In the genomic region with DNA sequence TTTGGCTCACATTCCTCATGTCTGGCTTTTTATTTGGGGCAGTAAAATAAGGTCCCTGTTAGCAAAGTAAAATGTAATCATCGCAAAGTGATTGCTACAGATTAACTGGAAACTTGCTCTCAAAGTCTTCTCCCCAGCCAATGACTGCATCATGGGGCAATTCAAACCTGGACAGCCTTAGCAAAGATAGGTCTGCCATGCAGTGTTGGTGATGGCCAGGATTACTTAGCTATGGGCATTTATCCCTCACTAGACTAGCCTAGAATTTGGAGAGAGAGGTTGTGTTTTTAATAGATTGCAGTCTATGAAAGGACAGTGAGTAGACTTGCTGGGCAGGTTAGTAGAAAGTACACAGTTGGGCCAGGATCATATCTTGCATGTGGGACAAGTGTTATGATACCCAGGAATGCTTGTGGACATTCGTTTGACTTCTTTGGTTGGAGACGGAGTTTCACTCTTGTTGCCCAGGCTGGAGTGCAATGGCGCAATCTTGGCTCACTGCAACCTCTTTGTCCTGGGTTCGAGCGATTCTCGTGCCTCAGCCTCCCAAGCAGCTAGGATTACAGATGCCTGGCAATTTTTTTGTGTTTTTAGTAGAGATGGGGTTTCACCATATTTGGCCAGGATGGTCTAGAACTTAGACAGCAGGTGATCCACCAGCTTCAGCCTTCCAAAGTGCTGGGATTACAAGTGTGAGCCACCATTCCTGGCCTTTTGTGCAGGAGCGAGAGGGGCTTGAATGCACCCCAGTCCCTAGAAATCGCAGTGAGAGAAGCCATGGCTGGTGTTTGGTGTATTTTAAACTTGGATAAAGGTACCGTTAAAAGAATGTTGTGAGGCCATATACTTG, we compare ENCODE assay signal across 2 cellular contexts.
A peak's percentile ranks its signal among the peaks of the same experiment; 100 is the strongest.
TF ChIP-seq lines count a peak whose summit lies in the region.

No MANE protein-coding gene starts in this region.

TF ChIP-seq in HepG2, 621 proteins besides CTCF, POLR2A, EP300 and RAD21 (continues in another document):
- TF ChIP-seq ZNF841 (CRISPR knock-in tag; IDR thresholded peaks at IDR 0.05; ENCODE audit: borderline replicate concordance) = no peak
- TF ChIP-seq, protein P1, sequence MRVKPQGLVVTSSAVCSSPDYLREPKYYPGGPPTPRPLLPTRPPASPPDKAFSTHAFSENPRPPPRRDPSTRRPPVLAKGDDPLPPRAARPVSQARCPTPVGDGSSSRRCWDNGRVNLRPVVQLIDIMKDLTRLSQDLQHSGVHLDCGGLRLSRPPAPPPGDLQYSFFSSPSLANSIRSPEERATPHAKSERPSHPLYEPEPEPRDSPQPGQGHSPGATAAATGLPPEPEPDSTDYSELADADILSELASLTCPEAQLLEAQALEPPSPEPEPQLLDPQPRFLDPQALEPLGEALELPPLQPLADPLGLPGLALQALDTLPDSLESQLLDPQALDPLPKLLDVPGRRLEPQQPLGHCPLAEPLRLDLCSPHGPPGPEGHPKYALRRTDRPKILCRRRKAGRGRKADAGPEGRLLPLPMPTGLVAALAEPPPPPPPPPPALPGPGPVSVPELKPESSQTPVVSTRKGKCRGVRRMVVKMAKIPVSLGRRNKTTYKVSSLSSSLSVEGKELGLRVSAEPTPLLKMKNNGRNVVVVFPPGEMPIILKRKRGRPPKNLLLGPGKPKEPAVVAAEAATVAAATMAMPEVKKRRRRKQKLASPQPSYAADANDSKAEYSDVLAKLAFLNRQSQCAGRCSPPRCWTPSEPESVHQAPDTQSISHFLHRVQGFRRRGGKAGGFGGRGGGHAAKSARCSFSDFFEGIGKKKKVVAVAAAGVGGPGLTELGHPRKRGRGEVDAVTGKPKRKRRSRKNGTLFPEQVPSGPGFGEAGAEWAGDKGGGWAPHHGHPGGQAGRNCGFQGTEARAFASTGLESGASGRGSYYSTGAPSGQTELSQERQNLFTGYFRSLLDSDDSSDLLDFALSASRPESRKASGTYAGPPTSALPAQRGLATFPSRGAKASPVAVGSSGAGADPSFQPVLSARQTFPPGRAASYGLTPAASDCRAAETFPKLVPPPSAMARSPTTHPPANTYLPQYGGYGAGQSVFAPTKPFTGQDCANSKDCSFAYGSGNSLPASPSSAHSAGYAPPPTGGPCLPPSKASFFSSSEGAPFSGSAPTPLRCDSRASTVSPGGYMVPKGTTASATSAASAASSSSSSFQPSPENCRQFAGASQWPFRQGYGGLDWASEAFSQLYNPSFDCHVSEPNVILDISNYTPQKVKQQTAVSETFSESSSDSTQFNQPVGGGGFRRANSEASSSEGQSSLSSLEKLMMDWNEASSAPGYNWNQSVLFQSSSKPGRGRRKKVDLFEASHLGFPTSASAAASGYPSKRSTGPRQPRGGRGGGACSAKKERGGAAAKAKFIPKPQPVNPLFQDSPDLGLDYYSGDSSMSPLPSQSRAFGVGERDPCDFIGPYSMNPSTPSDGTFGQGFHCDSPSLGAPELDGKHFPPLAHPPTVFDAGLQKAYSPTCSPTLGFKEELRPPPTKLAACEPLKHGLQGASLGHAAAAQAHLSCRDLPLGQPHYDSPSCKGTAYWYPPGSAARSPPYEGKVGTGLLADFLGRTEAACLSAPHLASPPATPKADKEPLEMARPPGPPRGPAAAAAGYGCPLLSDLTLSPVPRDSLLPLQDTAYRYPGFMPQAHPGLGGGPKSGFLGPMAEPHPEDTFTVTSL (CRISPR knock-in tag; IDR thresholded peaks at IDR 0.05; ENCODE audit: borderline replicate concordance) = 0 out of 2 replicates have a peak, but pooled peaks have one; percentile 38
- TF ChIP-seq, protein P2, sequence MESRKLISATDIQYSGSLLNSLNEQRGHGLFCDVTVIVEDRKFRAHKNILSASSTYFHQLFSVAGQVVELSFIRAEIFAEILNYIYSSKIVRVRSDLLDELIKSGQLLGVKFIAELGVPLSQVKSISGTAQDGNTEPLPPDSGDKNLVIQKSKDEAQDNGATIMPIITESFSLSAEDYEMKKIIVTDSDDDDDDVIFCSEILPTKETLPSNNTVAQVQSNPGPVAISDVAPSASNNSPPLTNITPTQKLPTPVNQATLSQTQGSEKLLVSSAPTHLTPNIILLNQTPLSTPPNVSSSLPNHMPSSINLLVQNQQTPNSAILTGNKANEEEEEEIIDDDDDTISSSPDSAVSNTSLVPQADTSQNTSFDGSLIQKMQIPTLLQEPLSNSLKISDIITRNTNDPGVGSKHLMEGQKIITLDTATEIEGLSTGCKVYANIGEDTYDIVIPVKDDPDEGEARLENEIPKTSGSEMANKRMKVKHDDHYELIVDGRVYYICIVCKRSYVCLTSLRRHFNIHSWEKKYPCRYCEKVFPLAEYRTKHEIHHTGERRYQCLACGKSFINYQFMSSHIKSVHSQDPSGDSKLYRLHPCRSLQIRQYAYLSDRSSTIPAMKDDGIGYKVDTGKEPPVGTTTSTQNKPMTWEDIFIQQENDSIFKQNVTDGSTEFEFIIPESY (CRISPR knock-in tag; IDR thresholded peaks at IDR 0.05) = 0 out of 2 replicates have a peak, but pooled peaks have one; percentile 8
- no peak for TF ChIP-seq ZNF615 (CRISPR knock-in tag; IDR thresholded peaks at IDR 0.05; ENCODE audit: borderline replicate concordance)
- no peak for TF ChIP-seq SOX13 (IDR thresholded peaks at IDR 0.05)
- peak in 1 of 2 experiments; percentile 96; a peak in 1 of 4 replicates for TF ChIP-seq SOX13 (CRISPR knock-in tag; conservative IDR thresholded peaks at IDR 0.05 in 1 of 2, IDR thresholded peaks at IDR 0.05 in 1 of 2)
- TF ChIP-seq, protein P3, sequence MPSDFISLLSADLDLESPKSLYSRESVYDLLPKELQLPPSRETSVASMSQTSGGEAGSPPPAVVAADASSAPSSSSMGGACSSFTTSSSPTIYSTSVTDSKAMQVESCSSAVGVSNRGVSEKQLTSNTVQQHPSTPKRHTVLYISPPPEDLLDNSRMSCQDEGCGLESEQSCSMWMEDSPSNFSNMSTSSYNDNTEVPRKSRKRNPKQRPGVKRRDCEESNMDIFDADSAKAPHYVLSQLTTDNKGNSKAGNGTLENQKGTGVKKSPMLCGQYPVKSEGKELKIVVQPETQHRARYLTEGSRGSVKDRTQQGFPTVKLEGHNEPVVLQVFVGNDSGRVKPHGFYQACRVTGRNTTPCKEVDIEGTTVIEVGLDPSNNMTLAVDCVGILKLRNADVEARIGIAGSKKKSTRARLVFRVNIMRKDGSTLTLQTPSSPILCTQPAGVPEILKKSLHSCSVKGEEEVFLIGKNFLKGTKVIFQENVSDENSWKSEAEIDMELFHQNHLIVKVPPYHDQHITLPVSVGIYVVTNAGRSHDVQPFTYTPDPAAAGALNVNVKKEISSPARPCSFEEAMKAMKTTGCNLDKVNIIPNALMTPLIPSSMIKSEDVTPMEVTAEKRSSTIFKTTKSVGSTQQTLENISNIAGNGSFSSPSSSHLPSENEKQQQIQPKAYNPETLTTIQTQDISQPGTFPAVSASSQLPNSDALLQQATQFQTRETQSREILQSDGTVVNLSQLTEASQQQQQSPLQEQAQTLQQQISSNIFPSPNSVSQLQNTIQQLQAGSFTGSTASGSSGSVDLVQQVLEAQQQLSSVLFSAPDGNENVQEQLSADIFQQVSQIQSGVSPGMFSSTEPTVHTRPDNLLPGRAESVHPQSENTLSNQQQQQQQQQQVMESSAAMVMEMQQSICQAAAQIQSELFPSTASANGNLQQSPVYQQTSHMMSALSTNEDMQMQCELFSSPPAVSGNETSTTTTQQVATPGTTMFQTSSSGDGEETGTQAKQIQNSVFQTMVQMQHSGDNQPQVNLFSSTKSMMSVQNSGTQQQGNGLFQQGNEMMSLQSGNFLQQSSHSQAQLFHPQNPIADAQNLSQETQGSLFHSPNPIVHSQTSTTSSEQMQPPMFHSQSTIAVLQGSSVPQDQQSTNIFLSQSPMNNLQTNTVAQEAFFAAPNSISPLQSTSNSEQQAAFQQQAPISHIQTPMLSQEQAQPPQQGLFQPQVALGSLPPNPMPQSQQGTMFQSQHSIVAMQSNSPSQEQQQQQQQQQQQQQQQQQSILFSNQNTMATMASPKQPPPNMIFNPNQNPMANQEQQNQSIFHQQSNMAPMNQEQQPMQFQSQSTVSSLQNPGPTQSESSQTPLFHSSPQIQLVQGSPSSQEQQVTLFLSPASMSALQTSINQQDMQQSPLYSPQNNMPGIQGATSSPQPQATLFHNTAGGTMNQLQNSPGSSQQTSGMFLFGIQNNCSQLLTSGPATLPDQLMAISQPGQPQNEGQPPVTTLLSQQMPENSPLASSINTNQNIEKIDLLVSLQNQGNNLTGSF (CRISPR knock-in tag; IDR thresholded peaks at IDR 0.05) = no peak

TF ChIP-seq in K562, 482 proteins besides CTCF, POLR2A, EP300 and RAD21 (continues in another document):
- TF ChIP-seq KAT7 (CRISPR knock-in tag; IDR thresholded peaks at IDR 0.05; ENCODE audit: borderline replicate concordance) (0 out of 2 replicates have a peak, but pooled peaks have one; percentile 28), SUPT5H (IDR thresholded peaks at IDR 0.05) (peak; percentile 58), SRSF3 (IDR thresholded peaks at IDR 0.05; ENCODE audit: insufficient read depth, low read length) (no peak), STAT5A (IDR thresholded peaks at IDR 0.05; ENCODE audit: borderline replicate concordance, low read length) (peak; percentile 5; the same call in 1 of the 2 replicates), GABPB1 (CRISPR knock-in tag; IDR thresholded peaks at IDR 0.05) (0 out of 2 replicates have a peak, but pooled peaks have one; percentile 32), POLR2AphosphoS5 (IDR thresholded peaks at IDR 0.05; ENCODE audit: control insufficient read depth, insufficient read depth, low read depth, low read length) (0 out of 2 replicates have a peak, but pooled peaks have one; percentile 33), GABPB2 (CRISPR knock-in tag; conservative IDR thresholded peaks at IDR 0.05) (no peak), MEIS2 (IDR thresholded peaks at IDR 0.05; ENCODE audit: partially characterized antibody) (no peak), ZNF134 (CRISPR knock-in tag; conservative IDR thresholded peaks at IDR 0.05) (no peak), POLR2B (IDR thresholded peaks at IDR 0.05; ENCODE audit: low read depth, partially characterized antibody) (peak; percentile 61), NEUROD1 (IDR thresholded peaks at IDR 0.05; ENCODE audit: borderline replicate concordance, low read depth, low read length, partially characterized antibody) (no peak), MYNN (IDR thresholded peaks at IDR 0.05) (0 out of 2 replicates have a peak, but pooled peaks have one; percentile 74), MYNN (CRISPR knock-in tag; IDR thresholded peaks at IDR 0.05) (no peak), RFX7 (CRISPR knock-in tag; IDR thresholded peaks at IDR 0.05) (0 out of 2 replicates have a peak, but pooled peaks have one; percentile 8), CEBPB (tag; IDR thresholded peaks at IDR 0.05) (peak; percentile 66)
- TF ChIP-seq, protein P4, sequence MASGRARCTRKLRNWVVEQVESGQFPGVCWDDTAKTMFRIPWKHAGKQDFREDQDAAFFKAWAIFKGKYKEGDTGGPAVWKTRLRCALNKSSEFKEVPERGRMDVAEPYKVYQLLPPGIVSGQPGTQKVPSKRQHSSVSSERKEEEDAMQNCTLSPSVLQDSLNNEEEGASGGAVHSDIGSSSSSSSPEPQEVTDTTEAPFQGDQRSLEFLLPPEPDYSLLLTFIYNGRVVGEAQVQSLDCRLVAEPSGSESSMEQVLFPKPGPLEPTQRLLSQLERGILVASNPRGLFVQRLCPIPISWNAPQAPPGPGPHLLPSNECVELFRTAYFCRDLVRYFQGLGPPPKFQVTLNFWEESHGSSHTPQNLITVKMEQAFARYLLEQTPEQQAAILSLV (tag; IDR thresholded peaks at IDR 0.05) = no peak
- TF ChIP-seq, protein P5, sequence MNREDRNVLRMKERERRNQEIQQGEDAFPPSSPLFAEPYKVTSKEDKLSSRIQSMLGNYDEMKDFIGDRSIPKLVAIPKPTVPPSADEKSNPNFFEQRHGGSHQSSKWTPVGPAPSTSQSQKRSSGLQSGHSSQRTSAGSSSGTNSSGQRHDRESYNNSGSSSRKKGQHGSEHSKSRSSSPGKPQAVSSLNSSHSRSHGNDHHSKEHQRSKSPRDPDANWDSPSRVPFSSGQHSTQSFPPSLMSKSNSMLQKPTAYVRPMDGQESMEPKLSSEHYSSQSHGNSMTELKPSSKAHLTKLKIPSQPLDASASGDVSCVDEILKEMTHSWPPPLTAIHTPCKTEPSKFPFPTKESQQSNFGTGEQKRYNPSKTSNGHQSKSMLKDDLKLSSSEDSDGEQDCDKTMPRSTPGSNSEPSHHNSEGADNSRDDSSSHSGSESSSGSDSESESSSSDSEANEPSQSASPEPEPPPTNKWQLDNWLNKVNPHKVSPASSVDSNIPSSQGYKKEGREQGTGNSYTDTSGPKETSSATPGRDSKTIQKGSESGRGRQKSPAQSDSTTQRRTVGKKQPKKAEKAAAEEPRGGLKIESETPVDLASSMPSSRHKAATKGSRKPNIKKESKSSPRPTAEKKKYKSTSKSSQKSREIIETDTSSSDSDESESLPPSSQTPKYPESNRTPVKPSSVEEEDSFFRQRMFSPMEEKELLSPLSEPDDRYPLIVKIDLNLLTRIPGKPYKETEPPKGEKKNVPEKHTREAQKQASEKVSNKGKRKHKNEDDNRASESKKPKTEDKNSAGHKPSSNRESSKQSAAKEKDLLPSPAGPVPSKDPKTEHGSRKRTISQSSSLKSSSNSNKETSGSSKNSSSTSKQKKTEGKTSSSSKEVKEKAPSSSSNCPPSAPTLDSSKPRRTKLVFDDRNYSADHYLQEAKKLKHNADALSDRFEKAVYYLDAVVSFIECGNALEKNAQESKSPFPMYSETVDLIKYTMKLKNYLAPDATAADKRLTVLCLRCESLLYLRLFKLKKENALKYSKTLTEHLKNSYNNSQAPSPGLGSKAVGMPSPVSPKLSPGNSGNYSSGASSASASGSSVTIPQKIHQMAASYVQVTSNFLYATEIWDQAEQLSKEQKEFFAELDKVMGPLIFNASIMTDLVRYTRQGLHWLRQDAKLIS (CRISPR knock-in tag; IDR thresholded peaks at IDR 0.05) = peak; percentile 83; the same call in 1 of the 2 replicates
- TF ChIP-seq, protein P6, sequence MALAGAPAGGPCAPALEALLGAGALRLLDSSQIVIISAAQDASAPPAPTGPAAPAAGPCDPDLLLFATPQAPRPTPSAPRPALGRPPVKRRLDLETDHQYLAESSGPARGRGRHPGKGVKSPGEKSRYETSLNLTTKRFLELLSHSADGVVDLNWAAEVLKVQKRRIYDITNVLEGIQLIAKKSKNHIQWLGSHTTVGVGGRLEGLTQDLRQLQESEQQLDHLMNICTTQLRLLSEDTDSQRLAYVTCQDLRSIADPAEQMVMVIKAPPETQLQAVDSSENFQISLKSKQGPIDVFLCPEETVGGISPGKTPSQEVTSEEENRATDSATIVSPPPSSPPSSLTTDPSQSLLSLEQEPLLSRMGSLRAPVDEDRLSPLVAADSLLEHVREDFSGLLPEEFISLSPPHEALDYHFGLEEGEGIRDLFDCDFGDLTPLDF (CRISPR knock-in tag; IDR thresholded peaks at IDR 0.05) = 0 out of 2 replicates have a peak, but pooled peaks have one; percentile 20
- TF ChIP-seq, protein P7, sequence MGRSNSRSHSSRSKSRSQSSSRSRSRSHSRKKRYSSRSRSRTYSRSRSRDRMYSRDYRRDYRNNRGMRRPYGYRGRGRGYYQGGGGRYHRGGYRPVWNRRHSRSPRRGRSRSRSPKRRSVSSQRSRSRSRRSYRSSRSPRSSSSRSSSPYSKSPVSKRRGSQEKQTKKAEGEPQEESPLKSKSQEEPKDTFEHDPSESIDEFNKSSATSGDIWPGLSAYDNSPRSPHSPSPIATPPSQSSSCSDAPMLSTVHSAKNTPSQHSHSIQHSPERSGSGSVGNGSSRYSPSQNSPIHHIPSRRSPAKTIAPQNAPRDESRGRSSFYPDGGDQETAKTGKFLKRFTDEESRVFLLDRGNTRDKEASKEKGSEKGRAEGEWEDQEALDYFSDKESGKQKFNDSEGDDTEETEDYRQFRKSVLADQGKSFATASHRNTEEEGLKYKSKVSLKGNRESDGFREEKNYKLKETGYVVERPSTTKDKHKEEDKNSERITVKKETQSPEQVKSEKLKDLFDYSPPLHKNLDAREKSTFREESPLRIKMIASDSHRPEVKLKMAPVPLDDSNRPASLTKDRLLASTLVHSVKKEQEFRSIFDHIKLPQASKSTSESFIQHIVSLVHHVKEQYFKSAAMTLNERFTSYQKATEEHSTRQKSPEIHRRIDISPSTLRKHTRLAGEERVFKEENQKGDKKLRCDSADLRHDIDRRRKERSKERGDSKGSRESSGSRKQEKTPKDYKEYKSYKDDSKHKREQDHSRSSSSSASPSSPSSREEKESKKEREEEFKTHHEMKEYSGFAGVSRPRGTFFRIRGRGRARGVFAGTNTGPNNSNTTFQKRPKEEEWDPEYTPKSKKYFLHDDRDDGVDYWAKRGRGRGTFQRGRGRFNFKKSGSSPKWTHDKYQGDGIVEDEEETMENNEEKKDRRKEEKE (IDR thresholded peaks at IDR 0.05; ENCODE audit: borderline replicate concordance in 1 of 2, control insufficient read depth in 1 of 2, low read depth in 2 of 2, low read length in 1 of 2) = peak in 1 of 2 experiments; percentile 65; a peak in 1 of 4 replicates
